18 cellular contexts compared by ENCODE assay signal in the genomic region with DNA sequence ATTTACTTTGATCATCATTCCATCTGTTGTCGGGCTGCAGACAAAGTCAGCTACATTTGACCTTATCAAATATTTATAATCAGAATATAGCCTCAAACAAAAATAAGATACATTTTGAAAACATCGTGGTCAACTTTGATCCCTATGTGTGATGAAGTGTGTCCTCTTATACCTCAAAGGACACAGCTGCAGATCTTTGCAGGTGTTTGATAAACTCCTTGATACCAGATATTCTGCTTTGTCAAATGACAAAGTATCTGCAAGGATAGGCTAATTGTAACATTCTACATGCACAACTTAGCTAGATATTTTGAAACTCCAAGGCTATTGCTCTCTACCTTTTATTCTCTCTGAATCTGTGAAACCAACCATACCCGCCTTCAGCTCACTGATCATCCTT. TPM values are rescaled to one million over a fixed set of nuclear protein-coding genes. Genes with fewer than 3 reads are reported as not detected.
DNase-seq lines count a peak whose midpoint lies in the region; FAIRE-seq and TF ChIP-seq lines count a peak whose summit lies in the region.
"Had no signal": no experiment of that assay in that cellular context is flagged by ENCODE, and none has a peak within 500 bp of the region (broad histone marks: within the 10 kb centered on the region; RNA-seq: fewer than 3 reads in every experiment).

No MANE protein-coding gene starts in this region.

- H3K4me3 Mint-ChIP-seq in activated naive CD4-positive, alpha-beta T cell treated with anti-CD3 and anti-CD28 coated beads for 36 hours = no peak overlapping the region
- H3K4me3 Mint-ChIP-seq in astrocyte (ENCODE audit: unreplicated experiment) = no peak overlapping the region

- H3K4me1 Mint-ChIP-seq in activated naive CD4-positive, alpha-beta T cell treated with anti-CD3 and anti-CD28 coated beads for 36 hours (ENCODE audit: low read depth) = peaks cover 21% of the 10 kb centered on the region
- peaks cover 11% of the 10 kb centered on the region for H3K4me1 Mint-ChIP-seq in astrocyte (ENCODE audit: low read depth, unreplicated experiment)

- no peaks in the 10 kb centered on the region for H3K27me3 Mint-ChIP-seq in activated naive CD4-positive, alpha-beta T cell treated with anti-CD3 and anti-CD28 coated beads for 36 hours (ENCODE audit: low read depth)
- H3K27me3 Mint-ChIP-seq in astrocyte (ENCODE audit: low read depth, unreplicated experiment) = no peaks in the 10 kb centered on the region

- no peaks in the 10 kb centered on the region for H3K79me2 ChIP-seq in astrocyte (ENCODE audit: insufficient read depth, low read length)

- no peak overlapping the region for H3K27ac ChIP-seq in astrocyte (ENCODE audit: low read depth, low read length)
- H3K27ac ChIP-seq in subcutaneous abdominal adipose tissue (ENCODE audit: low read depth, low read length) = peak overlapping the region; percentile 1
- H3K27ac ChIP-seq: breast epithelium, tibial artery, WERI-Rb-1 had no signal

- intact Hi-C loops in activated naive CD4-positive, alpha-beta T cell treated with anti-CD3 and anti-CD28 coated beads for 36 hours (cut with micrococcal nuclease) = loop anchor here (5.0 kb wide), 1 partner anchor 237 kb away; no protein-coding TSS in a partner anchor

- H3K9me3 ChIP-seq in astrocyte (ENCODE audit: insufficient read depth, low read depth, low read length) (no peaks in the 10 kb centered on the region), subcutaneous abdominal adipose tissue (ENCODE audit: control insufficient read depth in 5 of 5, low read length in 5 of 5) (no peaks in the 10 kb centered on the region)
- H3K9me3 ChIP-seq: breast epithelium, tibial artery had no signal

- no peak for TF ChIP-seq CTCF in astrocyte (IDR thresholded peaks at IDR 0.05; ENCODE audit: insufficient read depth, low read depth, low read length)

- no peak for FAIRE-seq in astrocyte (lab: Jason Lieb, UNC)
- FAIRE-seq: K562, keratinocyte had no signal

- H3K9ac ChIP-seq in astrocyte (ENCODE audit: low read length) (no peak overlapping the region), subcutaneous abdominal adipose tissue (ENCODE audit: low read length in 5 of 5) (no peak overlapping the region)

- no peaks in the 10 kb centered on the region for H3K9me3 Mint-ChIP-seq in activated naive CD4-positive, alpha-beta T cell treated with anti-CD3 and anti-CD28 coated beads for 36 hours
- H3K9me3 Mint-ChIP-seq in astrocyte (ENCODE audit: unreplicated experiment) = no peaks in the 10 kb centered on the region

- H4K20me1 ChIP-seq in astrocyte (ENCODE audit: insufficient read depth, low read length) = no peaks in the 10 kb centered on the region

- no peaks in the 10 kb centered on the region for H3K27me3 ChIP-seq in astrocyte (ENCODE audit: insufficient read depth, low read length)
- no peaks in the 10 kb centered on the region for H3K27me3 ChIP-seq in subcutaneous abdominal adipose tissue (ENCODE audit: control insufficient read depth in 5 of 5, insufficient read depth in 4 of 5, low read length in 5 of 5)
- H3K27me3 ChIP-seq: breast epithelium, tibial artery had no signal

- peak overlapping the region; percentile 76 for H3K4me2 ChIP-seq in astrocyte (ENCODE audit: low read length)

- CTCF ChIA-PET in activated naive CD4-positive, alpha-beta T cell treated with anti-CD3 and anti-CD28 coated beads for 36 hours (lab: Charles Lee) = interaction anchor here (0.5 to 1.2 kb wide), 5 partner anchors 12 to 206 kb away, joined by 3 to 4 read pairs (median 3); no protein-coding TSS in a partner anchor

- H3K36me3 Mint-ChIP-seq in activated naive CD4-positive, alpha-beta T cell treated with anti-CD3 and anti-CD28 coated beads for 36 hours (ENCODE audit: low read depth) = peaks cover 29% of the 10 kb centered on the region
- peaks cover 7% of the 10 kb centered on the region for H3K36me3 Mint-ChIP-seq in astrocyte (ENCODE audit: low read depth, unreplicated experiment)

- H3K4me1 ChIP-seq in astrocyte (ENCODE audit: insufficient read depth, low read length) = peaks cover 10% of the 10 kb centered on the region
- peaks cover 0 to 15% (median 0%) of the 10 kb centered on the region in 5 donors for H3K4me1 ChIP-seq in subcutaneous abdominal adipose tissue (ENCODE audit: control insufficient read depth in 5 of 5, insufficient read depth in 5 of 5, low read length in 5 of 5)
- H3K4me1 ChIP-seq: breast epithelium, tibial artery had no signal

- no peak for DNase-seq in activated naive CD4-positive, alpha-beta T cell treated with anti-CD3 and anti-CD28 coated beads for 36 hours
- DNase-seq in activated naive CD4-positive, alpha-beta T cell treated with Interleukin-2 at 50 U/mL for 16 hours = no peak
- DNase-seq in NAMALWA (ENCODE audit: low spot score) (peak; percentile 77), astrocyte (ENCODE audit: low read depth) (no peak), pons (ENCODE audit: low spot score) (no peak), NCI-H2196 (lab: John Stamatoyannopoulos, UW; ENCODE audit: unreplicated experiment) (no peak)
- DNase-seq in activated effector memory CD4-positive, alpha-beta T cell treated with anti-CD3 and anti-CD28 coated beads, Interleukin-2, amount 50 U/mL, for 16 hours = no peak
- DNase-seq: COR-L47, NCI-H1092 treated with DMSO at 0.1 percent for 48 hours, NCI-H524 treated with DMSO at 0.1 percent for 48 hours, Right ventricle myocardium superior, tibial artery, WERI-Rb-1 had no signal

- H3K27ac Mint-ChIP-seq in activated naive CD4-positive, alpha-beta T cell treated with anti-CD3 and anti-CD28 coated beads for 36 hours = peak overlapping the region; percentile 71
- no peak overlapping the region for H3K27ac Mint-ChIP-seq in astrocyte (ENCODE audit: unreplicated experiment)

- H3K36me3 ChIP-seq in astrocyte (ENCODE audit: insufficient read depth, low read length) (peaks cover 10% of the 10 kb centered on the region), subcutaneous abdominal adipose tissue (ENCODE audit: control insufficient read depth in 5 of 5, insufficient read depth in 5 of 5, low read length in 5 of 5) (peaks cover 9 to 33% (median 19%) of the 10 kb centered on the region in 5 donors)
- H3K36me3 ChIP-seq: breast epithelium had no signal

- H2AFZ ChIP-seq in astrocyte (ENCODE audit: low read depth, low read length) = no peak overlapping the region

- H3K4me3 ChIP-seq in astrocyte (ENCODE audit: insufficient read depth, low read depth, low read length) = no peak overlapping the region
- H3K4me3 ChIP-seq in subcutaneous abdominal adipose tissue (ENCODE audit: low read depth in 1 of 5, low read length in 5 of 5) = peak overlapping the region in 1 of 5 donors; percentile 29
- H3K4me3 ChIP-seq: K562, lung, tibial artery had no signal

RNA-seq across cellular contexts. Expression of a gene that starts 44.0 kb away (rescaled TPM):
- 10 to 100 TPM; 91.4 to 96.9 TPM for total RNA-seq in activated naive CD4-positive, alpha-beta T cell treated with anti-CD3 and anti-CD28 coated beads for 36 hours
- 26.8 and 30.8 TPM in 2 replicates for total RNA-seq in astrocyte

RNA-seq across cellular contexts. Expression of a gene that starts 45.6 kb away (rescaled TPM):
- total RNA-seq in activated naive CD4-positive, alpha-beta T cell treated with anti-CD3 and anti-CD28 coated beads for 36 hours = 10 to 100 TPM; 17.8 to 19.2 TPM
- 16.1 and 16.3 TPM in 2 replicates for total RNA-seq in astrocyte
